8 cellular contexts compared by ENCODE assay signal in genomic region chr5:52799983-52800393, GRCh38.
DNase-seq lines count a peak whose midpoint lies in the region; ATAC-seq and TF ChIP-seq lines count a peak whose summit lies in the region.

No MANE protein-coding gene starts in this region.

- peak; percentile 78 for TF ChIP-seq POLR2A in GM19099 (IDR thresholded peaks at IDR 0.05; ENCODE audit: extremely low read depth, insufficient read length, low read depth)

- ATAC-seq in HG03354 (IDR thresholded peaks at IDR 0.05; ENCODE audit: poor library complexity, severe bottlenecking, unreplicated experiment): peak; percentile 87

- DNase-seq in AML-193 (lab: John Stamatoyannopoulos, UW) (peak; percentile 96 to 97), NCI-H345 treated with DMSO at 0.1 percent for 48 hours (lab: John Stamatoyannopoulos, UW; ENCODE audit: unreplicated experiment) (peak; percentile 71), islet precursor cell (peak; percentile 97)
- DNase-seq in activated CD4-positive, CD25-positive, alpha-beta regulatory T cell treated with anti-CD3 and anti-CD28 coated beads, Interleukin-2, amount 50 U/mL, for 16 hours (ENCODE audit: low read depth, low spot score): peak; percentile 90
- peak; percentile 93 for DNase-seq in central memory CD4-positive, alpha-beta T cell
- DNase-seq in stimulated activated CD4-positive, alpha-beta T cell treated with anti-CD3 and anti-CD28 coated beads, Interleukin-12 subunit alpha, Interleukin-12 subunit beta, amount 100 ng/mL, for 4 hours: peak; percentile 96

Comparison
In these comparisons a context has a peak if more than half of its experiments do, and no peak if none do; other contexts are left out.
1. Peak in every context shown above with its lines: DNase-seq and ATAC-seq.